Comparison of ENCODE assay signal across 7 cellular contexts in genomic region chr3:18237251-18238005, GRCh38.
DNase-seq lines count a peak whose midpoint lies in the region; ATAC-seq and TF ChIP-seq lines count a peak whose summit lies in the region.

No MANE protein-coding gene starts in this region.

- no peak overlapping the region for H2AFZ ChIP-seq in neural progenitor cell (replicated peaks)

- peaks cover 75% of the 10 kb centered on the region for H4K20me1 ChIP-seq in neural progenitor cell (ENCODE audit: low read depth)

- H3K36me3 Mint-ChIP-seq in neural progenitor cell (no peaks in the 10 kb centered on the region), endothelial cell (ENCODE audit: low read depth, unreplicated experiment) (no peaks in the 10 kb centered on the region)

- no peaks in the 10 kb centered on the region for H3K9me3 ChIP-seq in neural progenitor cell (ENCODE audit: low read depth)

- H3K4me1 ChIP-seq in neural progenitor cell, result peaks cover 38% of the 10 kb centered on the region

- H3K4me1 Mint-ChIP-seq in neural progenitor cell, result peaks cover 38% of the 10 kb centered on the region
- no peaks in the 10 kb centered on the region for H3K4me1 Mint-ChIP-seq in endothelial cell (ENCODE audit: unreplicated experiment)

- H3K27ac Mint-ChIP-seq in neural progenitor cell (no peak overlapping the region), endothelial cell (ENCODE audit: unreplicated experiment) (no peak overlapping the region)

- H3K9ac ChIP-seq in neural progenitor cell, result no peak overlapping the region

- TF ChIP-seq CTCF in fibroblast of the aortic adventitia (IDR thresholded peaks at IDR 0.05; ENCODE audit: insufficient read depth, low read length) (no peak), neural progenitor cell (IDR thresholded peaks at IDR 0.05) (no peak), endothelial cell (IDR thresholded peaks at IDR 0.05; ENCODE audit: unreplicated experiment) (no peak)

- ATAC-seq in GM18868 (IDR thresholded peaks at IDR 0.05; ENCODE audit: unreplicated experiment), result peak; percentile 95

- no peak overlapping the region for H3K27ac ChIP-seq in neural progenitor cell

- H3K27me3 ChIP-seq in neural progenitor cell, result peaks cover 96% of the 10 kb centered on the region

- DNase-seq in HCEC 1CT (peak; percentile 77), NCI-H187 (lab: John Stamatoyannopoulos, UW) (peak; percentile 9 to 32), fibroblast of the aortic adventitia (ENCODE audit: low read depth) (peak; percentile 58), COLO829 (ENCODE audit: low spot score) (no peak), neural progenitor cell (ENCODE audit: low spot score) (no peak), endothelial cell (ENCODE audit: low spot score) (no peak)

- peaks cover 26% of the 10 kb centered on the region for H3F3A ChIP-seq in neural progenitor cell (ENCODE audit: low read depth)

- no peak overlapping the region for H3K4me3 ChIP-seq in fibroblast of the aortic adventitia (ENCODE audit: low read depth, low read length)
- H3K4me3 ChIP-seq in neural progenitor cell, result no peak overlapping the region

- no peak overlapping the region for H3K4me3 Mint-ChIP-seq in neural progenitor cell
- H3K4me3 Mint-ChIP-seq in endothelial cell (ENCODE audit: unreplicated experiment), result no peak overlapping the region

- H3K4me2 ChIP-seq in neural progenitor cell, result no peak overlapping the region

- peaks cover 10% of the 10 kb centered on the region for H3K27me3 Mint-ChIP-seq in neural progenitor cell (ENCODE audit: insufficient read depth, low read depth)
- no peaks in the 10 kb centered on the region for H3K27me3 Mint-ChIP-seq in endothelial cell (ENCODE audit: unreplicated experiment)

- no peaks in the 10 kb centered on the region for H3K79me2 ChIP-seq in neural progenitor cell (ENCODE audit: low read depth)

- H3K9me3 Mint-ChIP-seq in neural progenitor cell (no peaks in the 10 kb centered on the region), endothelial cell (ENCODE audit: unreplicated experiment) (no peaks in the 10 kb centered on the region)

- no peaks in the 10 kb centered on the region for H3K36me3 ChIP-seq in neural progenitor cell

Comparison
In these comparisons a context has a peak if more than half of its experiments do, and no peak if none do; other contexts are left out.
1. DNase-seq: peak in HCEC 1CT (single experiment), NCI-H187 (2 of 2) and fibroblast of the aortic adventitia (single experiment); none in COLO829 (single experiment), neural progenitor cell (single experiment) and endothelial cell (single experiment).